Comparison of ENCODE assay signal across 27 cellular contexts in genomic region chr14:29077916-29078315, GRCh38.
"Had no signal": no experiment of that assay in that cellular context is flagged by ENCODE, and none has a peak within 500 bp of the region (broad histone marks: within the 10 kb centered on the region; RNA-seq: fewer than 3 reads in every experiment).

No MANE protein-coding gene starts in this region.

- DNase-seq: activated CD4-positive, alpha-beta memory T cell treated with anti-CD3 and anti-CD28 coated beads, Interleukin-2, amount 10 ng/mL, durations not matched to agents 7 days and 5 days; activated CD4-positive, alpha-beta T cell treated with anti-CD3 and anti-CD28 coated beads for 36 hours; activated CD4-positive, alpha-beta T cell treated with anti-CD3 and anti-CD28 coated beads, Interleukin-2, amount 50 U/mL, for 1 hour; activated CD8-positive, alpha-beta memory T cell treated with anti-CD3 and anti-CD28 coated beads, Interleukin-2, amount 50 U/mL, for 4 hours; activated gamma-delta T cell treated with Interleukin-2 at 50 U/mL for 16 hours; activated naive CD4-positive, alpha-beta T cell treated with anti-CD3 and anti-CD28 coated beads, Interleukin-2, amount 10 ng/mL, durations not matched to agents 7 days and 5 days; activated naive CD8-positive, alpha-beta T cell treated with anti-CD3 and anti-CD28 coated beads for 36 hours; activated T-cell treated with anti-CD3 and anti-CD28 coated beads, Interleukin-2, amount 50 U/mL, for 72 hours; caudate nucleus; colonic mucosa; KBM-7; NCI-H146; NCI-H187 treated with DMSO at 0.1 percent for 48 hours; NCI-H2171; NCI-H345; NCI-H510A; NCI-H526 treated with DMSO at 0.1 percent for 48 hours; NCI-H82; NK-92 treated with Interleukin-12 subunit alpha and Interleukin-12 subunit beta, amount 100 ng/mL, for 24 hours; OCI-M1; RPMI8226; T-cell; T-helper 2 cell; T1000; WERI-Rb-1 had no signal

- ATAC-seq: activated CD4-positive, alpha-beta T cell treated with anti-CD3 and anti-CD28 coated beads for 36 hours; activated T-cell treated with anti-CD3 and anti-CD28 coated beads, Interleukin-2, amount 50 U/mL, for 72 hours; Panc1; Right ventricle myocardium inferior; T-cell had no signal
